In genomic region chr10:47330366-47330765, GRCh38 we compare ENCODE assay signal across 22 cellular contexts. TPM values are rescaled to one million over a fixed set of nuclear protein-coding genes. Genes with fewer than 3 reads are reported as not detected.
A peak's percentile ranks its signal among the peaks of the same experiment; 100 is the strongest.
DNase-seq lines count a peak whose midpoint lies in the region; ATAC-seq and TF ChIP-seq lines count a peak whose summit lies in the region.
"Had no signal": no experiment of that assay in that cellular context is flagged by ENCODE, and none has a peak within 500 bp of the region (broad histone marks: within the 10 kb centered on the region; RNA-seq: fewer than 3 reads in every experiment).

No MANE protein-coding gene starts in this region.

- peaks cover 15% of the 10 kb centered on the region for H3K27me3 Mint-ChIP-seq in chondrocyte (ENCODE audit: low read depth)
- H3K27me3 Mint-ChIP-seq: CD4-positive, CD25-positive, alpha-beta regulatory T cell had no signal

- no peak for ATAC-seq in GM19324 (IDR thresholded peaks at IDR 0.05; ENCODE audit: low FRiP score, unreplicated experiment)

- intact Hi-C loops in stomach (cut with DNase I; ENCODE audit: low total_unique reads), result no loop called here

- no peaks in the 10 kb centered on the region for H3K9me3 ChIP-seq in stomach
- H3K9me3 ChIP-seq: BLaER1 had no signal

- H3K27ac ChIP-seq in stomach, result no peak overlapping the region
- H3K27ac ChIP-seq: BLaER1, GM23248, KMS-11, SK-N-MC had no signal

- no peak for TF ChIP-seq CTCF in chondrocyte (IDR thresholded peaks at IDR 0.05)
- TF ChIP-seq CTCF in stomach (IDR thresholded peaks at IDR 0.05), result no peak

- H3K4me1 ChIP-seq in stomach, result no peaks in the 10 kb centered on the region
- H3K4me1 ChIP-seq: BLaER1 had no signal

- no peak for TF ChIP-seq EP300 in stomach (IDR thresholded peaks at IDR 0.05)

- no peaks in the 10 kb centered on the region for H3K36me3 ChIP-seq in stomach
- H3K36me3 ChIP-seq: BLaER1 had no signal

- H3K4me3 Mint-ChIP-seq in chondrocyte (ENCODE audit: unreplicated experiment), result no peak overlapping the region
- H3K4me3 Mint-ChIP-seq: CD4-positive, CD25-positive, alpha-beta regulatory T cell; H9; IgD-negative memory B cell had no signal

- 77 to 100% (median 91%) methylated on average over 1 to 3 of the region's 3 CpGs for WGBS in stomach, 5 donors

- H3K36me3 Mint-ChIP-seq in chondrocyte (ENCODE audit: low read depth), result no peaks in the 10 kb centered on the region
- H3K36me3 Mint-ChIP-seq: CD4-positive, CD25-positive, alpha-beta regulatory T cell; IgD-negative memory B cell had no signal

- TF ChIP-seq POLR2A in stomach (IDR thresholded peaks at IDR 0.05), result no peak

- H3K4me1 Mint-ChIP-seq in chondrocyte (ENCODE audit: low read depth), result peaks cover 2% of the 10 kb centered on the region
- H3K4me1 Mint-ChIP-seq: CD4-positive, CD25-positive, alpha-beta regulatory T cell; H9 had no signal

- peak; percentile 6 for DNase-seq in activated CD4-positive, CD25-positive, alpha-beta regulatory T cell treated with anti-CD3 and anti-CD28 coated beads, Interleukin-2, amount 50 U/mL, for 72 hours
- DNase-seq in activated CD4-positive, CD25-positive, alpha-beta regulatory T cell (lab: John Stamatoyannopoulos, UW), result no peak
- DNase-seq in chondrocyte (ENCODE audit: low spot score), result peak; percentile 28
- DNase-seq in mesenteric fat pad (ENCODE audit: low spot score), result peak; percentile 59
- DNase-seq in stomach, result peak; percentile 7
- DNase-seq in NCI-H524 treated with DMSO at 0.1 percent for 48 hours (lab: John Stamatoyannopoulos, UW), result no peak
- DNase-seq in Ammon's horn (ENCODE audit: low spot score), result no peak
- DNase-seq: 8988T; CD4-positive, CD25-positive, alpha-beta regulatory T cell; GM23248; H9; MM.1S; NCI-H2029 treated with DMSO at 0.1 percent for 48 hours; NCI-H446 treated with DMSO at 0.1 percent for 48 hours; NCI-H526 treated with DMSO at 0.1 percent for 48 hours; SIG-M5 had no signal

- H3K27me3 ChIP-seq in stomach, result peaks cover 0 to 14% (median 0%) of the 10 kb centered on the region in 3 donors
- H3K27me3 ChIP-seq: BLaER1 had no signal

- no peak overlapping the region for H3K4me3 ChIP-seq in stomach
- H3K4me3 ChIP-seq: BLaER1, GM23248, SK-N-MC had no signal

- H3K27ac Mint-ChIP-seq in chondrocyte (ENCODE audit: unreplicated experiment), result no peak overlapping the region
- H3K27ac Mint-ChIP-seq: CD4-positive, CD25-positive, alpha-beta regulatory T cell; H9; IgD-negative memory B cell had no signal

- H3K9me3 Mint-ChIP-seq in chondrocyte (ENCODE audit: low read depth), result no peaks in the 10 kb centered on the region

RNA-seq across cellular contexts. Expression of gene GDF2, which starts 8.1 kb away (rescaled TPM):
- total RNA-seq in chondrocyte, result not detected in 3 replicates
- total RNA-seq in mesenteric fat pad, result not detected
- not detected for total RNA-seq in stomach
- not detected for polyA plus RNA-seq in stomach
- total RNA-seq: CD4-positive, CD25-positive, alpha-beta regulatory T cell; GM23248; H9; OCI-LY7 had no signal
- polyA plus RNA-seq: CD4-positive, CD25-positive, alpha-beta regulatory T cell; GM23248; IgD-negative memory B cell had no signal

RNA-seq across cellular contexts. Expression of gene RBP3, which starts 17.8 kb away (rescaled TPM):
- not detected in 3 replicates for total RNA-seq in chondrocyte
- total RNA-seq in mesenteric fat pad, result not detected
- total RNA-seq in stomach, result not detected
- not detected for polyA plus RNA-seq in stomach
- total RNA-seq: CD4-positive, CD25-positive, alpha-beta regulatory T cell; GM23248; H9; OCI-LY7 had no signal
- polyA plus RNA-seq: CD4-positive, CD25-positive, alpha-beta regulatory T cell; GM23248; IgD-negative memory B cell had no signal

RNA-seq across cellular contexts. Expression of gene GDF10, which starts 30.4 kb away (rescaled TPM):
- total RNA-seq in chondrocyte (0.31 to 3.2 TPM (median 0.67 TPM) in 3 replicates), mesenteric fat pad (0.26 TPM), stomach (1 to 10 TPM in 1 of 5 donors, not detected in 4; 2.6 TPM)
- polyA plus RNA-seq in stomach, result under 1 TPM in 2 of 3 donors, not detected in 1; 0.31 to 0.90 TPM
- total RNA-seq: CD4-positive, CD25-positive, alpha-beta regulatory T cell; OCI-LY7 had no signal
- polyA plus RNA-seq: CD4-positive, CD25-positive, alpha-beta regulatory T cell; IgD-negative memory B cell had no signal

RNA-seq across cellular contexts. Expression of gene ZNF488, which starts 53.7 kb away (rescaled TPM):
- 0.10 to 1.1 TPM (median 0.17 TPM) in 3 replicates for total RNA-seq in chondrocyte
- total RNA-seq in mesenteric fat pad, result 0.10 TPM
- total RNA-seq in stomach, result 10 to 100 TPM in 1 of 5 donors, 1 to 10 TPM in 1, under 1 TPM in 2, not detected in 1; 0.43 to 15.1 (median 1.4) TPM
- under 1 TPM in 2 of 3 donors, not detected in 1; 0.50 to 0.68 TPM for polyA plus RNA-seq in stomach
- total RNA-seq: CD4-positive, CD25-positive, alpha-beta regulatory T cell; GM23248 had no signal
- polyA plus RNA-seq: CD4-positive, CD25-positive, alpha-beta regulatory T cell; IgD-negative memory B cell had no signal

Comparison
In these comparisons a context has a peak if more than half of its experiments do, and no peak if none do; other contexts are left out.
1. DNase-seq: peak in activated CD4-positive, CD25-positive, alpha-beta regulatory T cell treated with anti-CD3 and anti-CD28 coated beads, Interleukin-2, amount 50 U/mL, for 72 hours (single experiment), chondrocyte (single experiment), mesenteric fat pad (single experiment) and stomach (single experiment); none in activated CD4-positive, CD25-positive, alpha-beta regulatory T cell (0 of 4), NCI-H524 treated with DMSO at 0.1 percent for 48 hours (single experiment) and Ammon's horn (single experiment).